In genomic region chr7:51227861-51228260, GRCh38 we compare ENCODE assay signal across 1 cellular context.
TF ChIP-seq lines count a peak whose summit lies in the region.

No MANE protein-coding gene starts in this region.

TF ChIP-seq in HepG2, 621 proteins besides CTCF, POLR2A, EP300 and RAD21 (continued from another document):
- TF ChIP-seq ZBTB33 (CRISPR knock-in tag; IDR thresholded peaks at IDR 0.05) (no peak), ZNF768 (CRISPR knock-in tag; IDR thresholded peaks at IDR 0.05) (no peak), ZNF567 (CRISPR knock-in tag; IDR thresholded peaks at IDR 0.05; ENCODE audit: borderline replicate concordance) (no peak), ZNF260 (CRISPR knock-in tag; IDR thresholded peaks at IDR 0.05; ENCODE audit: borderline replicate concordance, low read depth) (no peak), CREBL2 (CRISPR knock-in tag; IDR thresholded peaks at IDR 0.05; ENCODE audit: borderline replicate concordance) (no peak), ZNF44 (CRISPR knock-in tag; IDR thresholded peaks at IDR 0.05) (no peak), TEF (CRISPR knock-in tag; IDR thresholded peaks at IDR 0.05) (no peak), ATF7-NPFF (CRISPR knock-in tag; IDR thresholded peaks at IDR 0.05; ENCODE audit: low read depth) (no peak), CHD4 (IDR thresholded peaks at IDR 0.05; ENCODE audit: borderline replicate concordance, low read length) (no peak)
